18 cellular contexts compared by ENCODE assay signal in the genomic region with DNA sequence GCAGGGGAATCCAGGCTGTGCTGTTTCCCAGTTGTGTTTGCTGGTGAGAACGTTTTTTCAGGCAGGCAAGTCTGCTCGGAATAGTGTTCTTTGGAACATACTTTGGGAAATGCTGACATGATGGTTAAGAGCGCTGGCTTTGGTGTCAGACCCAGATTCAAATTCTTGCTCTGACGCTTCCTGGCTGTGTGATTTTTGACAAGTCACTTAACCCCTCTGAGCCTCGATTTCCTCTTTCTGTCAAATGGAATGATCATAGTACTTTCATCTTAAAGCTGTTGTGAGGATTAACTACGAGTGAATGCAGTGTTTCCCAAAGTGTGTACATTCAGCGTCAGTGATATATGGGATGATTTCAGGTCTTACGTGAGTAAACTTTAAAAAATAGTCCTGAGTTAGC. TPM values are rescaled to one million over a fixed set of nuclear protein-coding genes. Genes with fewer than 3 reads are reported as not detected.
DNase-seq lines count a peak whose midpoint lies in the region; ATAC-seq and TF ChIP-seq lines count a peak whose summit lies in the region.
"Had no signal": no experiment of that assay in that cellular context is flagged by ENCODE, and none has a peak within 500 bp of the region (broad histone marks: within the 10 kb centered on the region; RNA-seq: fewer than 3 reads in every experiment).

No MANE protein-coding gene starts in this region.

- H3K4me3 ChIP-seq in vagina: no peak overlapping the region
- H3K4me3 ChIP-seq: heart left ventricle, sigmoid colon, thoracic aorta had no signal

- no peak for DNase-seq in stimulated activated naive CD8-positive, alpha-beta T cell treated with anti-CD3 and anti-CD28 coated beads, Interleukin-15, Interleukin-2, amounts not matched to agents 100 U/mL and 50 U/mL, for 24 hours
- no peak for DNase-seq in activated CD4-positive, alpha-beta memory T cell treated with anti-CD3 and anti-CD28 coated beads for 36 hours
- DNase-seq in epidermal melanocyte (ENCODE audit: insufficient read length, low spot score): peak; percentile 14
- no peak for DNase-seq in vagina (ENCODE audit: extremely low spot score in 2 of 2)
- no peak for DNase-seq in iPS-NIHi11 (ENCODE audit: low spot score)
- DNase-seq in left colon: no peak
- DNase-seq: activated CD4-positive, alpha-beta T cell treated with anti-CD3 and anti-CD28 coated beads for 48 hours; activated gamma-delta T cell; heart left ventricle; islet precursor cell; MM.1S; NCI-H446; sigmoid colon; stimulated activated CD4-positive, alpha-beta T cell treated with anti-CD3 and anti-CD28 coated beads, Interleukin-2, amount 100 ng/mL, for 48 hours had no signal

- no peaks in the 10 kb centered on the region for H3K27me3 ChIP-seq in vagina
- H3K27me3 ChIP-seq: heart left ventricle, sigmoid colon had no signal

- intact Hi-C loops in activated CD4-positive, alpha-beta memory T cell treated with anti-CD3 and anti-CD28 coated beads for 36 hours (cut with micrococcal nuclease): no loop called here
- intact Hi-C loops in vagina (cut with DNase I): no loop called here
- intact Hi-C loops in left colon (cut with DNase I, micrococcal nuclease): no loop called here

- peak overlapping the region; percentile 74 for H3K27ac Mint-ChIP-seq in stimulated activated naive CD8-positive, alpha-beta T cell treated with anti-CD3 and anti-CD28 coated beads, Interleukin-15, Interleukin-2, amounts not matched to agents 100 ng/mL and 50 ng/mL, for 24 hours
- peak overlapping the region; percentile 69 for H3K27ac Mint-ChIP-seq in activated CD4-positive, alpha-beta memory T cell treated with anti-CD3 and anti-CD28 coated beads for 36 hours

- no peaks in the 10 kb centered on the region for H3K27me3 Mint-ChIP-seq in stimulated activated naive CD8-positive, alpha-beta T cell treated with anti-CD3 and anti-CD28 coated beads, Interleukin-15, Interleukin-2, amounts not matched to agents 100 ng/mL and 50 ng/mL, for 24 hours
- no peaks in the 10 kb centered on the region for H3K27me3 Mint-ChIP-seq in activated CD4-positive, alpha-beta memory T cell treated with anti-CD3 and anti-CD28 coated beads for 36 hours

- H3K36me3 Mint-ChIP-seq in stimulated activated naive CD8-positive, alpha-beta T cell treated with anti-CD3 and anti-CD28 coated beads, Interleukin-15, Interleukin-2, amounts not matched to agents 100 ng/mL and 50 ng/mL, for 24 hours (ENCODE audit: low read depth): peaks cover 57% of the 10 kb centered on the region
- peaks cover 50% of the 10 kb centered on the region for H3K36me3 Mint-ChIP-seq in activated CD4-positive, alpha-beta memory T cell treated with anti-CD3 and anti-CD28 coated beads for 36 hours

- H3K9me3 ChIP-seq in vagina: no peaks in the 10 kb centered on the region
- H3K9me3 ChIP-seq: heart left ventricle, sigmoid colon, thoracic aorta had no signal

- no peaks in the 10 kb centered on the region for H3K9me3 Mint-ChIP-seq in stimulated activated naive CD8-positive, alpha-beta T cell treated with anti-CD3 and anti-CD28 coated beads, Interleukin-15, Interleukin-2, amounts not matched to agents 100 ng/mL and 50 ng/mL, for 24 hours
- H3K9me3 Mint-ChIP-seq in activated CD4-positive, alpha-beta memory T cell treated with anti-CD3 and anti-CD28 coated beads for 36 hours: no peaks in the 10 kb centered on the region

- H3K4me3 Mint-ChIP-seq in stimulated activated naive CD8-positive, alpha-beta T cell treated with anti-CD3 and anti-CD28 coated beads, Interleukin-15, Interleukin-2, amounts not matched to agents 100 ng/mL and 50 ng/mL, for 24 hours: peak overlapping the region; percentile 44
- no peak overlapping the region for H3K4me3 Mint-ChIP-seq in activated CD4-positive, alpha-beta memory T cell treated with anti-CD3 and anti-CD28 coated beads for 36 hours

- H3K27ac ChIP-seq in vagina: no peak overlapping the region
- H3K27ac ChIP-seq: heart left ventricle, sigmoid colon, thoracic aorta had no signal

- TF ChIP-seq CTCF in vagina (IDR thresholded peaks at IDR 0.05): no peak

- peaks cover 35% of the 10 kb centered on the region for H3K4me1 Mint-ChIP-seq in stimulated activated naive CD8-positive, alpha-beta T cell treated with anti-CD3 and anti-CD28 coated beads, Interleukin-15, Interleukin-2, amounts not matched to agents 100 ng/mL and 50 ng/mL, for 24 hours (ENCODE audit: low read depth)
- H3K4me1 Mint-ChIP-seq in activated CD4-positive, alpha-beta memory T cell treated with anti-CD3 and anti-CD28 coated beads for 36 hours (ENCODE audit: low read depth): peaks cover 31% of the 10 kb centered on the region

- H3K4me1 ChIP-seq in vagina: peaks cover 55% of the 10 kb centered on the region

- TF ChIP-seq POLR2A in vagina (IDR thresholded peaks at IDR 0.05): no peak

- no peak for ATAC-seq in stimulated activated naive CD8-positive, alpha-beta T cell treated with anti-CD3 and anti-CD28 coated beads, Interleukin-15, Interleukin-2, amounts not matched to agents 100 U/mL and 50 U/mL, for 24 hours
- no peak for ATAC-seq in left colon
- no peak for ATAC-seq in HG03280 (IDR thresholded peaks at IDR 0.05; ENCODE audit: unreplicated experiment)
- ATAC-seq: heart left ventricle, Right ventricle myocardium inferior had no signal

- H3K36me3 ChIP-seq in vagina: peaks cover 4 to 73% of the 10 kb centered on the region in 2 donors

- POLR2A ChIA-PET in activated CD4-positive, alpha-beta memory T cell treated with anti-CD3 and anti-CD28 coated beads for 36 hours (lab: Charles Lee): no interaction called here

- CTCF ChIA-PET in activated CD4-positive, alpha-beta memory T cell treated with anti-CD3 and anti-CD28 coated beads for 36 hours (lab: Charles Lee): interaction anchor here (1.4 kb wide), 1 partner anchor 31 kb away, joined by 4 read pairs; no protein-coding TSS in a partner anchor

RNA-seq across cellular contexts. Expression of gene FBRS, which starts 4.8 kb away (rescaled TPM):
- 10 to 100 TPM; 91.8 to 95.6 TPM for total RNA-seq in activated CD4-positive, alpha-beta memory T cell treated with anti-CD3 and anti-CD28 coated beads for 36 hours
- total RNA-seq in vagina (28.7 TPM), left colon (10 to 100 TPM; 71.8 to 78.8 TPM)

RNA-seq across cellular contexts. Expression of gene PRR14, which starts 12.3 kb away (rescaled TPM):
- 10 to 100 TPM; 73.2 to 83.2 TPM for total RNA-seq in activated CD4-positive, alpha-beta memory T cell treated with anti-CD3 and anti-CD28 coated beads for 36 hours
- total RNA-seq in vagina (60.4 TPM), left colon (10 to 100 TPM; 47.6 to 51.0 TPM)

RNA-seq across cellular contexts. Expression of gene SRCAP, which starts 35.9 kb away (rescaled TPM):
- 10 to 100 TPM; 48.4 to 54.0 TPM for total RNA-seq in activated CD4-positive, alpha-beta memory T cell treated with anti-CD3 and anti-CD28 coated beads for 36 hours
- total RNA-seq in vagina (28.5 TPM), left colon (10 to 100 TPM; 60.6 to 68.3 TPM)

RNA-seq across cellular contexts. Expression of gene ZNF689, which starts 52.8 kb away (rescaled TPM):
- total RNA-seq in activated CD4-positive, alpha-beta memory T cell treated with anti-CD3 and anti-CD28 coated beads for 36 hours: 1 to 10 TPM; 8.7 to 9.9 TPM
- total RNA-seq in vagina (7.6 TPM), left colon (1 to 10 TPM; 6.8 to 6.9 TPM)
